In genomic region chr7:19899517-19899916, GRCh38 we compare ENCODE assay signal across 22 cellular contexts.
DNase-seq lines count a peak whose midpoint lies in the region; ATAC-seq and TF ChIP-seq lines count a peak whose summit lies in the region.
"Had no signal": no experiment of that assay in that cellular context is flagged by ENCODE, and none has a peak within 500 bp of the region (broad histone marks: within the 10 kb centered on the region; RNA-seq: fewer than 3 reads in every experiment).

No MANE protein-coding gene starts in this region.

- in situ Hi-C loops in astrocyte of the spinal cord (cut with HindIII; ENCODE audit: low sequenced_read_pairs) = no loop called here

- no peaks in the 10 kb centered on the region for H3K36me3 Mint-ChIP-seq in stimulated activated memory B cell treated with anti-CD40 and anti-IgM and Interleukin-4, amounts not matched to agents 10 μg/mL and 1 μg/mL and 100 μg/mL, for 72 hours
- H3K36me3 Mint-ChIP-seq: naive thymus-derived CD8-positive, alpha-beta T cell had no signal

- H3K4me3 Mint-ChIP-seq in stimulated activated memory B cell treated with anti-CD40 and anti-IgM and Interleukin-4, amounts not matched to agents 10 μg/mL and 1 μg/mL and 100 μg/mL, for 72 hours = no peak overlapping the region
- H3K4me3 Mint-ChIP-seq: activated T-helper 17 cell treated with anti-CD3 and anti-CD28 coated beads, Interleukin-2, amount 50 U/mL, for 72 hours; CD4-positive, alpha-beta T cell; endodermal cell; naive thymus-derived CD8-positive, alpha-beta T cell had no signal

- H3K4me1 Mint-ChIP-seq in stimulated activated memory B cell treated with anti-CD40 and anti-IgM and Interleukin-4, amounts not matched to agents 10 μg/mL and 1 μg/mL and 100 μg/mL, for 72 hours = no peaks in the 10 kb centered on the region
- H3K4me1 Mint-ChIP-seq: activated T-helper 17 cell treated with anti-CD3 and anti-CD28 coated beads, Interleukin-2, amount 50 U/mL, for 72 hours; endodermal cell; naive thymus-derived CD8-positive, alpha-beta T cell had no signal

- no peak overlapping the region for H3K27ac Mint-ChIP-seq in stimulated activated memory B cell treated with anti-CD40 and anti-IgM and Interleukin-4, amounts not matched to agents 10 μg/mL and 1 μg/mL and 100 μg/mL, for 72 hours
- H3K27ac Mint-ChIP-seq: activated T-helper 17 cell treated with anti-CD3 and anti-CD28 coated beads, Interleukin-2, amount 50 U/mL, for 72 hours; CD4-positive, alpha-beta T cell; endodermal cell; naive thymus-derived CD8-positive, alpha-beta T cell had no signal

- peaks cover 16% of the 10 kb centered on the region for H3K9me3 Mint-ChIP-seq in stimulated activated memory B cell treated with anti-CD40 and anti-IgM and Interleukin-4, amounts not matched to agents 10 μg/mL and 1 μg/mL and 100 μg/mL, for 72 hours

- TF ChIP-seq CTCF in astrocyte of the spinal cord (IDR thresholded peaks at IDR 0.05; ENCODE audit: low read depth, low read length) (no peak), foreskin fibroblast (IDR thresholded peaks at IDR 0.05; ENCODE audit: low read depth, low read length) (no peak), GM10248 (IDR thresholded peaks at IDR 0.05; ENCODE audit: control extremely low read depth, extremely low read depth, low read depth, missing control alignments) (no peak)

- no peak overlapping the region for H3K4me3 ChIP-seq in astrocyte of the spinal cord (ENCODE audit: low read depth, low read length)
- no peak overlapping the region for H3K4me3 ChIP-seq in foreskin fibroblast (ENCODE audit: low read depth in 1 of 2, low read length in 2 of 2)
- H3K4me3 ChIP-seq: psoas muscle, upper lobe of left lung had no signal

- DNase-seq in A172 (ENCODE audit: low spot score) (peak; percentile 19), H4 (ENCODE audit: low spot score) (peak; percentile 52), astrocyte of the spinal cord (ENCODE audit: low read depth, low spot score) (peak; percentile 35), foreskin fibroblast (peak; percentile 34 to 66), NCI-H226 (no peak), GM10248 (ENCODE audit: extremely low spot score) (no peak)
- DNase-seq: CD4-positive, alpha-beta T cell; cerebellar nuclear complex; endodermal cell; mammary epithelial cell; naive thymus-derived CD8-positive, alpha-beta T cell; NCI-H1105; NCI-H748 treated with DMSO at 0.1 percent for 48 hours; psoas muscle; SK-N-SH; stimulated activated naive CD8-positive, alpha-beta T cell treated with anti-CD3 and anti-CD28 coated beads, Interleukin-15, Interleukin-2, amounts not matched to agents 100 U/mL and 50 U/mL, for 24 hours; T1000; upper lobe of left lung had no signal

- no peak for ATAC-seq in stimulated activated memory B cell treated with anti-CD40 and anti-IgM and Interleukin-4, amounts not matched to agents 10 μg/mL and 1 μg/mL and 100 μg/mL, for 72 hours
- ATAC-seq in HG03196 (IDR thresholded peaks at IDR 0.05; ENCODE audit: unreplicated experiment) = no peak
- ATAC-seq: activated CD4-positive, CD25-positive, alpha-beta regulatory T cell treated with anti-CD3 and anti-CD28 coated beads, Interleukin-2, amount 50 U/mL, for 24 hours; activated T-helper 17 cell treated with anti-CD3 and anti-CD28 coated beads, Interleukin-2, amount 50 U/mL, for 72 hours; naive thymus-derived CD8-positive, alpha-beta T cell; psoas muscle; stimulated activated naive CD8-positive, alpha-beta T cell treated with anti-CD3 and anti-CD28 coated beads, Interleukin-15, Interleukin-2, amounts not matched to agents 100 U/mL and 50 U/mL, for 24 hours had no signal

- POLR2A ChIA-PET in GM10248 (lab: Yijun Ruan, JAX) = no interaction called here

- CTCF ChIA-PET in GM10248 (lab: Yijun Ruan, JAX) = no interaction called here

- H3K27me3 Mint-ChIP-seq in stimulated activated memory B cell treated with anti-CD40 and anti-IgM and Interleukin-4, amounts not matched to agents 10 μg/mL and 1 μg/mL and 100 μg/mL, for 72 hours = no peaks in the 10 kb centered on the region
- H3K27me3 Mint-ChIP-seq: activated T-helper 17 cell treated with anti-CD3 and anti-CD28 coated beads, Interleukin-2, amount 50 U/mL, for 72 hours; CD4-positive, alpha-beta T cell; naive thymus-derived CD8-positive, alpha-beta T cell had no signal

Comparison
In these comparisons a context has a peak if more than half of its experiments do, and no peak if none do; other contexts are left out.
1. DNase-seq: peak in A172 (single experiment), H4 (single experiment), astrocyte of the spinal cord (single experiment) and foreskin fibroblast (2 of 2); none in NCI-H226 (single experiment) and GM10248 (single experiment).